Comparison of ENCODE assay signal across 7 cellular contexts in genomic region chr13:50914848-50915247, GRCh38. TPM values are rescaled to one million over a fixed set of nuclear protein-coding genes. Genes with fewer than 3 reads are reported as not detected.
A peak's percentile ranks its signal among the peaks of the same experiment; 100 is the strongest.
DNase-seq lines count a peak whose midpoint lies in the region; ATAC-seq, FAIRE-seq and TF ChIP-seq lines count a peak whose summit lies in the region.

No MANE protein-coding gene starts in this region.

- FAIRE-seq in GM18507 (lab: Jason Lieb, UNC), result peak; percentile 77

- no peaks in the 10 kb centered on the region for H3K36me3 Mint-ChIP-seq in osteocyte (ENCODE audit: unreplicated experiment)

- peak; percentile 37 for ATAC-seq in HG03565 (IDR thresholded peaks at IDR 0.05; ENCODE audit: unreplicated experiment)
- ATAC-seq in HG03342 (IDR thresholded peaks at IDR 0.05; ENCODE audit: unreplicated experiment), result no peak

- H3K4me1 Mint-ChIP-seq in osteocyte (ENCODE audit: unreplicated experiment), result peaks cover 43% of the 10 kb centered on the region

- H3K27ac Mint-ChIP-seq in osteocyte (ENCODE audit: unreplicated experiment), result peak overlapping the region; percentile 79

- no peak overlapping the region for H3K4me3 Mint-ChIP-seq in osteocyte (ENCODE audit: unreplicated experiment)

- no peak for TF ChIP-seq CTCF in osteocyte (IDR thresholded peaks at IDR 0.05)

- DNase-seq in GM18507 (ENCODE audit: extremely low spot score, insufficient read length, low read depth), result no peak
- peak; percentile 64 for DNase-seq in amniotic epithelial cell (ENCODE audit: low read depth)
- DNase-seq in osteocyte (ENCODE audit: extremely low spot score, unreplicated experiment), result no peak
- no peak for DNase-seq in HuH-7.5 (ENCODE audit: low spot score)
- no peak for DNase-seq in effector CD8-positive, alpha-beta T cell (lab: John Stamatoyannopoulos, UW)

- H3K27me3 Mint-ChIP-seq in osteocyte (ENCODE audit: unreplicated experiment), result no peaks in the 10 kb centered on the region

- no peaks in the 10 kb centered on the region for H3K9me3 Mint-ChIP-seq in osteocyte (ENCODE audit: unreplicated experiment)

RNA-seq across cellular contexts. Expression of gene RNASEH2B, which starts 5.3 kb away (rescaled TPM):
- total RNA-seq in osteocyte, result 20.0 and 22.0 TPM in 2 replicates
